In the genomic region with DNA sequence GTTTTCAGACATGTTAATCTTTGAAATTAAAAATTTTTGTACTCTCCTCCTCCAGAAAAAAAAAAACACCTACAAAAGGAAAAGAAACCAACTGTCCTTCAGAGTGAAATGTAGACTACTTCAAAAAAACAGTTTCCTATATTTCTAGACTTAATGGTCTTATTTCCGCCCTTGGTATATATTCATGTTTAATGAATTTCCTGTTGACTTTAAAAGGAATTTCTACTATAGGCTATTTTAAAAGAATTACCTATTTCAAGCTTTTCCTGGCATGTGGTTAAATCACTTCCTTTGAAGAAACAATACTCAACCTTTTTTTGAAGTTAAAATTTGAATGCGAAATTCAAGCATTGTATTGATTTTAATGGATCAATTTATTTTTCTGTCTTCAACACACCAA, we compare ENCODE assay signal across 23 cellular contexts. TPM values are rescaled to one million over a fixed set of nuclear protein-coding genes. Genes with fewer than 3 reads are reported as not detected.
"Had no signal": no experiment of that assay in that cellular context is flagged by ENCODE, and none has a peak within 500 bp of the region (broad histone marks: within the 10 kb centered on the region; RNA-seq: fewer than 3 reads in every experiment).

No MANE protein-coding gene starts in this region.

- H3K4me3 ChIP-seq: dorsolateral prefrontal cortex, gastrocnemius medialis, right lobe of liver, thoracic aorta, tibial nerve, upper lobe of left lung had no signal

- H3K27ac ChIP-seq: dorsolateral prefrontal cortex, epithelial cell of prostate, gastrocnemius medialis, parathyroid adenoma, right lobe of liver, thoracic aorta, tibial nerve, upper lobe of left lung had no signal

- H3K36me3 ChIP-seq: gastrocnemius medialis, right lobe of liver, thoracic aorta, upper lobe of left lung had no signal

- H3K9me3 ChIP-seq: gastrocnemius medialis, right lobe of liver, upper lobe of left lung had no signal

- H3K4me3 Mint-ChIP-seq: naive thymus-derived CD8-positive, alpha-beta T cell; stimulated activated naive B cell treated with anti-CD40 and anti-IgM and Interleukin-4, amounts not matched to agents 10 μg/mL and 1 μg/mL and 100 μg/mL, for 72 hours; stimulated activated naive CD8-positive, alpha-beta T cell treated with anti-CD3 and anti-CD28 coated beads, Interleukin-15, Interleukin-2, amounts not matched to agents 100 ng/mL and 50 ng/mL, for 24 hours had no signal

- ATAC-seq: esophagus mucosa; gastrocnemius medialis; left lobe of liver; naive thymus-derived CD8-positive, alpha-beta T cell; right lobe of liver; stimulated activated naive B cell treated with anti-CD40 and anti-IgM and Interleukin-4, amounts not matched to agents 10 μg/mL and 1 μg/mL and 100 μg/mL, for 72 hours had no signal

- H3K9me3 Mint-ChIP-seq: stimulated activated naive CD8-positive, alpha-beta T cell treated with anti-CD3 and anti-CD28 coated beads, Interleukin-15, Interleukin-2, amounts not matched to agents 100 ng/mL and 50 ng/mL, for 24 hours had no signal

- H3K4me1 ChIP-seq: gastrocnemius medialis, parathyroid adenoma, right lobe of liver had no signal

- H3K27me3 Mint-ChIP-seq: progenitor cell of endocrine pancreas; stimulated activated naive B cell treated with anti-CD40 and anti-IgM and Interleukin-4, amounts not matched to agents 10 μg/mL and 1 μg/mL and 100 μg/mL, for 72 hours; stimulated activated naive CD8-positive, alpha-beta T cell treated with anti-CD3 and anti-CD28 coated beads, Interleukin-15, Interleukin-2, amounts not matched to agents 100 ng/mL and 50 ng/mL, for 24 hours had no signal

- DNase-seq: cortex of kidney; dorsolateral prefrontal cortex; effector CD4-positive, alpha-beta T cell; foreskin fibroblast; gastrocnemius medialis; head of caudate nucleus; kidney; naive thymus-derived CD8-positive, alpha-beta T cell; occipital lobe; right lobe of liver; small intestine; stimulated activated CD4-positive, alpha-beta T cell treated with anti-CD3 and anti-CD28 coated beads, Interleukin-15, amount 100 ng/mL, for 24 hours; stimulated activated CD4-positive, alpha-beta T cell treated with anti-CD3 and anti-CD28 coated beads, Interleukin-2, amount 100 ng/mL, for 48 hours; stimulated activated naive B cell treated with anti-CD40 and anti-IgM and Interleukin-4, amounts not matched to agents 10 μg/mL and 1 μg/mL and 100 μg/mL, for 72 hours; upper lobe of left lung had no signal

- H3K27me3 ChIP-seq: dorsolateral prefrontal cortex, gastrocnemius medialis, right lobe of liver, tibial nerve, upper lobe of left lung had no signal

- H3K27ac Mint-ChIP-seq: naive thymus-derived CD8-positive, alpha-beta T cell; progenitor cell of endocrine pancreas; stimulated activated naive B cell treated with anti-CD40 and anti-IgM and Interleukin-4, amounts not matched to agents 10 μg/mL and 1 μg/mL and 100 μg/mL, for 72 hours; stimulated activated naive CD8-positive, alpha-beta T cell treated with anti-CD3 and anti-CD28 coated beads, Interleukin-15, Interleukin-2, amounts not matched to agents 100 ng/mL and 50 ng/mL, for 24 hours had no signal

- H3K4me1 Mint-ChIP-seq: naive thymus-derived CD8-positive, alpha-beta T cell; stimulated activated naive B cell treated with anti-CD40 and anti-IgM and Interleukin-4, amounts not matched to agents 10 μg/mL and 1 μg/mL and 100 μg/mL, for 72 hours had no signal

- H3K36me3 Mint-ChIP-seq: naive thymus-derived CD8-positive, alpha-beta T cell; stimulated activated naive B cell treated with anti-CD40 and anti-IgM and Interleukin-4, amounts not matched to agents 10 μg/mL and 1 μg/mL and 100 μg/mL, for 72 hours had no signal

RNA-seq across cellular contexts. Expression of a gene that starts 29.2 kb away (rescaled TPM):
- total RNA-seq: naive thymus-derived CD8-positive, alpha-beta T cell had no signal
